In genomic region chr7:84535584-84536255, GRCh38 we compare ENCODE assay signal across 17 cellular contexts.
"Had no signal": no experiment of that assay in that cellular context is flagged by ENCODE, and none has a peak within 500 bp of the region (broad histone marks: within the 10 kb centered on the region; RNA-seq: fewer than 3 reads in every experiment).

No MANE protein-coding gene starts in this region.

- H3K9me3 Mint-ChIP-seq: activated CD8-positive, alpha-beta T cell treated with anti-CD3 and anti-CD28 coated beads for 36 hours had no signal

- H3K4me1 ChIP-seq: foreskin keratinocyte, parathyroid adenoma, transverse colon had no signal

- H3K36me3 ChIP-seq: esophagus muscularis mucosa, transverse colon had no signal

- H3K27me3 ChIP-seq: dorsolateral prefrontal cortex, esophagus muscularis mucosa, foreskin keratinocyte, transverse colon had no signal

- H3K27ac Mint-ChIP-seq: activated CD8-positive, alpha-beta T cell treated with anti-CD3 and anti-CD28 coated beads for 36 hours had no signal

- ATAC-seq: activated CD8-positive, alpha-beta T cell treated with anti-CD3 and anti-CD28 coated beads for 36 hours; left ventricle myocardium superior had no signal

- H2AFZ ChIP-seq: parathyroid adenoma had no signal

- H3K4me3 Mint-ChIP-seq: activated CD8-positive, alpha-beta T cell treated with anti-CD3 and anti-CD28 coated beads for 36 hours had no signal

- H3K9ac ChIP-seq: parathyroid adenoma had no signal

- H3K9me3 ChIP-seq: esophagus muscularis mucosa, transverse colon had no signal

- H3K27me3 Mint-ChIP-seq: activated CD8-positive, alpha-beta T cell treated with anti-CD3 and anti-CD28 coated beads for 36 hours had no signal

- H3K27ac ChIP-seq: dorsolateral prefrontal cortex, foreskin keratinocyte, parathyroid adenoma, skin epidermis had no signal

- DNase-seq: activated CD4-positive, alpha-beta T cell treated with anti-CD3 and anti-CD28 coated beads for 4 hours; activated CD8-positive, alpha-beta memory T cell treated with anti-CD3 and anti-CD28 coated beads, Interleukin-2, amount 50 U/mL, for 4 hours; activated CD8-positive, alpha-beta T cell treated with anti-CD3 and anti-CD28 coated beads for 36 hours; activated naive CD4-positive, alpha-beta T cell; aorta; dorsolateral prefrontal cortex; left ventricle myocardium superior; midbrain; stimulated activated CD4-positive, alpha-beta T cell treated with anti-CD3 and anti-CD28 coated beads, Interleukin-1b, Interleukin-23, amount 100 ng/mL, for 48 hours; stimulated activated naive CD4-positive, alpha-beta T cell; substantia nigra; T-helper 9 cell; transverse colon had no signal

- H3K4me3 ChIP-seq: dorsolateral prefrontal cortex, esophagus muscularis mucosa, skin epidermis, transverse colon had no signal
